Comparison of ENCODE assay signal across 9 cellular contexts in the genomic region with DNA sequence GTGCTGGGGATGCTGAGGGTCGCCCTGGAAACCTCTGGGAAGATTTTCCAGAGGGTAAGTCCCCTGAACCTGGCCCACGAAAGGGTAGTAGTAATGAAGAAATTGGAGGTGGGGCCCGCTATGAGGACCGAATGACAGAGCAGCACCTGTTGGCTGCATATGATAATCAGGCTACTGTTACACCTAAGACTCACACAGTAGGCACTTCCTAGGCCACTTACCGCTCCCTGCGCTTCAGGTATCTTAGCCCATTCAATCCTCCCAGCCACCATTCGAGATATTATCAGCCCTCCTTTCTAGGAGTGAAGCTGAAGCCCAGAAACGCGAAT. TPM values are rescaled to one million over a fixed set of nuclear protein-coding genes. Genes with fewer than 3 reads are reported as not detected.
DNase-seq lines count a peak whose midpoint lies in the region; ATAC-seq, FAIRE-seq and TF ChIP-seq lines count a peak whose summit lies in the region.
"Had no signal": no experiment of that assay in that cellular context is flagged by ENCODE, and none has a peak within 500 bp of the region (broad histone marks: within the 10 kb centered on the region; RNA-seq: fewer than 3 reads in every experiment).

No MANE protein-coding gene starts in this region.

- H3K4me3 ChIP-seq in A549 (peak overlapping the region; percentile 8; the same call in 2 of the 3 replicates), keratinocyte (ENCODE audit: control insufficient read depth in 2 of 3, extremely low read depth in 1 of 3, insufficient read depth in 2 of 3, low read depth in 1 of 3, low read length in 3 of 3) (no peak overlapping the region)
- H3K4me3 ChIP-seq: mucosa of descending colon had no signal

- no peak for DNase-seq in A549 (ENCODE audit: low read depth in 1 of 2, low spot score in 1 of 2)
- DNase-seq in T-cell = no peak
- DNase-seq in keratinocyte (ENCODE audit: low read depth, low spot score) = no peak
- no peak for DNase-seq in GM12892 (ENCODE audit: insufficient read length)
- DNase-seq in left colon = no peak
- DNase-seq in cerebellar nuclear complex (lab: John Stamatoyannopoulos, UW) = no peak

- WGBS in A549 (ENCODE audit: missing lambda C conversion rate) = 15% methylated on average over 9 of the region's 9 CpGs

- H3K4me3 Mint-ChIP-seq in T-cell = peak overlapping the region; percentile 70 to 79 (median 76)

- POLR2A ChIA-PET in A549 (lab: Yijun Ruan, JAX) (interaction anchor here (0.8 to 1.2 kb wide), 9 partner anchors 12 to 191 kb away, joined by 3 to 14 read pairs (median 3); a partner anchor contains a TSS), T-cell (lab: Charles Lee) (no interaction called here)

- no peaks in the 10 kb centered on the region for H3K9me3 Mint-ChIP-seq in T-cell

- CTCF ChIA-PET in A549 (lab: Yijun Ruan, JAX) = interaction anchor here (0.6 to 15.4 kb wide), 43 partner anchors 8 to 320 kb away, joined by 3 to 402 read pairs (median 4); a partner anchor contains a TSS
- CTCF ChIA-PET in T-cell (lab: Charles Lee) = interaction anchor here (1.0 to 2.5 kb wide), 3 partner anchors 48 to 184 kb away, joined by 4 to 24 read pairs (median 7); a partner anchor contains a TSS

- TF ChIP-seq POLR2A in A549 (IDR thresholded peaks at IDR 0.05; ENCODE audit: low read length) (no peak), GM12892 (IDR thresholded peaks at IDR 0.05; ENCODE audit: low read depth, low read length) (no peak)

- H3K27me3 Mint-ChIP-seq in T-cell = no peaks in the 10 kb centered on the region

- H3K4me2 ChIP-seq in A549 = peak overlapping the region; percentile 73
- H3K4me2 ChIP-seq in keratinocyte (ENCODE audit: control insufficient read depth, extremely low read depth, insufficient read depth, low read depth, low read length) = peak overlapping the region; percentile 45

- H3K9me3 ChIP-seq in A549 (no peaks in the 10 kb centered on the region), keratinocyte (ENCODE audit: control insufficient read depth, low read depth, low read length) (no peaks in the 10 kb centered on the region)
- H3K9me3 ChIP-seq: mucosa of descending colon had no signal

- no peaks in the 10 kb centered on the region for H4K20me1 ChIP-seq in keratinocyte (ENCODE audit: control insufficient read depth, extremely low read depth, insufficient read depth, low read length)

- H3K36me3 ChIP-seq in keratinocyte (ENCODE audit: control insufficient read depth in 2 of 2, extremely low read depth in 1 of 2, insufficient read depth in 2 of 2, low read length in 2 of 2) = no peaks in the 10 kb centered on the region

- TF ChIP-seq EP300 in A549 (IDR thresholded peaks at IDR 0.05) = no peak

- TF ChIP-seq CTCF in A549 (IDR thresholded peaks at IDR 0.05) = peak; percentile 43; the same call in 1 of the 3 replicates
- TF ChIP-seq CTCF in keratinocyte (optimal IDR thresholded peaks at IDR 0.05 in 1 of 3, IDR thresholded peaks at IDR 0.05 in 1 of 3, conservative IDR thresholded peaks at IDR 0.05 in 1 of 3; ENCODE audit: extremely low read depth in 1 of 3, insufficient read depth in 2 of 3, low read length in 3 of 3) = no peak

- H3K4me1 ChIP-seq in A549 (peaks cover 17% of the 10 kb centered on the region), keratinocyte (ENCODE audit: control insufficient read depth, extremely low read depth, insufficient read depth, low read length) (peaks cover 11% of the 10 kb centered on the region)

- TF ChIP-seq RAD21 in A549 (conservative IDR thresholded peaks at IDR 0.05 in 1 of 2, IDR thresholded peaks at IDR 0.05 in 1 of 2) = no peak; a peak in 1 of 5 replicates

- no peaks in the 10 kb centered on the region for H3K27me3 ChIP-seq in keratinocyte (ENCODE audit: control insufficient read depth, extremely low read depth, insufficient read depth, low read length)

- FAIRE-seq in A549 (lab: Jason Lieb, UNC) (no peak), keratinocyte (lab: Jason Lieb, UNC) (no peak), GM12892 (lab: Jason Lieb, UNC) (no peak)

- dilution Hi-C loops in keratinocyte (cut with MboI; ENCODE audit: extremely low pct_ligation_motif_present, low sequenced_read_pairs) = no loop called here

- no peak overlapping the region for H3K9ac ChIP-seq in keratinocyte (ENCODE audit: control insufficient read depth, extremely low read depth, insufficient read depth, low read length)

- H3K27ac Mint-ChIP-seq in T-cell = peak overlapping the region in 1 of 2 donors; percentile 74

- H3K36me3 Mint-ChIP-seq in T-cell = no peaks in the 10 kb centered on the region

- H3K79me2 ChIP-seq in keratinocyte (ENCODE audit: control insufficient read depth, insufficient read depth, low read length) = no peaks in the 10 kb centered on the region

- peak overlapping the region; percentile 59 for H2AFZ ChIP-seq in keratinocyte (ENCODE audit: control insufficient read depth, low read length)

- H3K9me1 ChIP-seq in keratinocyte (ENCODE audit: control insufficient read depth, extremely low read depth, insufficient read depth, low read length) = no peaks in the 10 kb centered on the region

- H3K27ac ChIP-seq in A549 (peak overlapping the region; percentile 27 to 47; a peak in 5 of 6 replicates), keratinocyte (ENCODE audit: control insufficient read depth, insufficient read depth, low read length) (no peak overlapping the region)

- intact Hi-C loops in left colon (cut with DNase I, micrococcal nuclease) = loop anchor here in 1 of 2 donors (2.0 to 5.0 kb wide), 2 partner anchors 33 to 50 kb away; no protein-coding TSS in a partner anchor

- H3K4me1 Mint-ChIP-seq in T-cell = peaks cover 34 to 47% (median 40%) of the 10 kb centered on the region in 3 donors

- ATAC-seq in A549 (peak; percentile 42 to 54), GM21515 (IDR thresholded peaks at IDR 0.05; ENCODE audit: unreplicated experiment) (peak; percentile 1), T-cell (replicated peaks in 1 of 4) (peak in 2 of 4 experiments; percentile 3 to 4), GM21447 (IDR thresholded peaks at IDR 0.05; ENCODE audit: unreplicated experiment) (no peak), left colon (no peak)

RNA-seq across cellular contexts. Expression of a gene that starts 4.3 kb away (rescaled TPM):
- polyA plus RNA-seq in A549 (2011; rRNA removed) (2.4 and 3.1 TPM in 2 replicates), A549 (2017; fragmentation: RNase III; extraction: RNeasy Plus Mini Kit Qiagen cat#74134 plus additional on column Dnase treatment) (12.8 to 17.1 TPM (median 16.6 TPM) in 3 replicates), keratinocyte (0.73 to 6.1 TPM (median 0.90 TPM) in 3 replicates)
- polyA plus RNA-seq in A549 (2012; cell fraction: cytosol; rRNA removed) = 9.8 and 16.4 TPM in 2 replicates
- polyA plus RNA-seq in A549 (2012; cell fraction: nucleus; rRNA removed) = 13.2 and 22.2 TPM in 2 replicates
- polyA minus RNA-seq in A549 (2011; rRNA and poly(A)+ RNA removed) = 2.1 and 2.9 TPM in 2 replicates
- total RNA-seq in T-cell (10 to 100 TPM in 4 of 5 donors, 1 to 10 TPM in 1; 9.2 to 20.8 (median 15.3) TPM), left colon (10 to 100 TPM; 12.5 to 14.7 TPM)
- polyA plus RNA-seq in keratinocyte (2011; ENCODE audit: low read depth) = 0.60 TPM
- polyA plus RNA-seq in keratinocyte (2011; cell fraction: cytosol; rRNA removed) = 2.6 and 5.1 TPM in 2 replicates
- polyA plus RNA-seq in keratinocyte (2011; cell fraction: nucleus; rRNA removed) = 3.7 and 6.1 TPM in 2 replicates
- polyA plus RNA-seq in keratinocyte (2012; ENCODE audit: low replicate concordance) = 4.7 and 12.0 TPM in 2 replicates
- polyA minus RNA-seq in keratinocyte = 1.0 to 11.5 TPM (median 1.6 TPM) in 3 replicates
- polyA minus RNA-seq in keratinocyte (2011; cell fraction: cytosol; rRNA and poly(A)+ RNA removed) = 8.4 TPM
- polyA minus RNA-seq in keratinocyte (2011; cell fraction: nucleus; rRNA and poly(A)+ RNA removed) = 3.7 TPM in 2 replicates
- polyA plus RNA-seq in GM12892 (2012; ENCODE audit: missing spikeins) = 1.8 TPM

RNA-seq across cellular contexts. Expression of a gene that starts 23.7 kb away (rescaled TPM):
- polyA plus RNA-seq in A549 (2011; rRNA removed) = not detected in 2 replicates
- polyA plus RNA-seq in A549 (2012; cell fraction: cytosol; rRNA removed) = 0.14 and 0.34 TPM in 2 replicates
- polyA plus RNA-seq in A549 (2012; cell fraction: nucleus; rRNA removed) = 0.29 TPM in 1 of 2 replicates, not detected in the other
- 0.21 TPM in 1 of 3 replicates, not detected in the others for polyA plus RNA-seq in A549 (2017; fragmentation: RNase III; extraction: RNeasy Plus Mini Kit Qiagen cat#74134 plus additional on column Dnase treatment)
- 2.1 TPM in 1 of 2 replicates, not detected in the other for polyA minus RNA-seq in A549 (2011; rRNA and poly(A)+ RNA removed)
- 1 to 10 TPM; 2.3 to 7.0 (median 2.9) TPM for total RNA-seq in T-cell
- polyA plus RNA-seq in keratinocyte = not detected in 3 replicates
- not detected for polyA plus RNA-seq in keratinocyte (2011; ENCODE audit: low read depth)
- polyA plus RNA-seq in keratinocyte (2011; cell fraction: cytosol; rRNA removed) = not detected in 2 replicates
- polyA plus RNA-seq in keratinocyte (2011; cell fraction: nucleus; rRNA removed) = not detected in 2 replicates
- polyA plus RNA-seq in keratinocyte (2012; ENCODE audit: low replicate concordance) = not detected in 2 replicates
- not detected in 3 replicates for polyA minus RNA-seq in keratinocyte
- polyA minus RNA-seq in keratinocyte (2011; cell fraction: cytosol; rRNA and poly(A)+ RNA removed) = not detected
- not detected in 2 replicates for polyA minus RNA-seq in keratinocyte (2011; cell fraction: nucleus; rRNA and poly(A)+ RNA removed)
- polyA plus RNA-seq in GM12892 (2012; ENCODE audit: missing spikeins) = not detected
- 10 to 100 TPM in 1 of 2 donors, 1 to 10 TPM in 1; 8.2 to 41.3 TPM for total RNA-seq in left colon

RNA-seq across cellular contexts. Expression of a gene that starts 29.5 kb away (rescaled TPM):
- polyA plus RNA-seq in A549 (2011; rRNA removed) (0.19 TPM in 1 of 2 replicates, not detected in the other), A549 (2017; fragmentation: RNase III; extraction: RNeasy Plus Mini Kit Qiagen cat#74134 plus additional on column Dnase treatment) (0.49 to 0.69 TPM in 2 of 3 replicates, not detected in the other), keratinocyte (0.19 to 0.30 TPM (median 0.25 TPM) in 3 replicates)
- polyA plus RNA-seq in A549 (2012; cell fraction: cytosol; rRNA removed) = 0.30 and 0.38 TPM in 2 replicates
- polyA plus RNA-seq in A549 (2012; cell fraction: nucleus; rRNA removed) = 0.45 and 0.58 TPM in 2 replicates
- polyA minus RNA-seq in A549 (2011; rRNA and poly(A)+ RNA removed) = 2.2 TPM in 1 of 2 replicates, not detected in the other
- total RNA-seq in T-cell (100 to 1,000 TPM in 2 of 5 donors, 10 to 100 TPM in 3; 60.1 to 165 (median 77.2) TPM), left colon (1 to 10 TPM; 1.0 to 6.1 TPM)
- polyA plus RNA-seq in keratinocyte (2011; ENCODE audit: low read depth) = not detected
- polyA plus RNA-seq in keratinocyte (2011; cell fraction: cytosol; rRNA removed) = 0.36 TPM in 1 of 2 replicates, not detected in the other
- polyA plus RNA-seq in keratinocyte (2011; cell fraction: nucleus; rRNA removed) = 0.25 and 0.43 TPM in 2 replicates
- polyA plus RNA-seq in keratinocyte (2012; ENCODE audit: low replicate concordance) = not detected in 2 replicates
- not detected in 3 replicates for polyA minus RNA-seq in keratinocyte
- 3.6 TPM for polyA minus RNA-seq in keratinocyte (2011; cell fraction: cytosol; rRNA and poly(A)+ RNA removed)
- polyA minus RNA-seq in keratinocyte (2011; cell fraction: nucleus; rRNA and poly(A)+ RNA removed) = not detected in 2 replicates
- 16.9 TPM for polyA plus RNA-seq in GM12892 (2012; ENCODE audit: missing spikeins)

RNA-seq across cellular contexts. Expression of a gene that starts 31.5 kb away (rescaled TPM):
- polyA plus RNA-seq in A549 (2011; rRNA removed) (4.0 and 4.1 TPM in 2 replicates), A549 (2017; fragmentation: RNase III; extraction: RNeasy Plus Mini Kit Qiagen cat#74134 plus additional on column Dnase treatment) (8.5 to 14.8 TPM (median 9.6 TPM) in 3 replicates), keratinocyte (3.9 to 6.0 TPM (median 5.0 TPM) in 3 replicates)
- polyA plus RNA-seq in A549 (2012; cell fraction: cytosol; rRNA removed) = 9.6 and 11.4 TPM in 2 replicates
- 59.9 and 65.7 TPM in 2 replicates for polyA plus RNA-seq in A549 (2012; cell fraction: nucleus; rRNA removed)
- 8.8 and 9.4 TPM in 2 replicates for polyA minus RNA-seq in A549 (2011; rRNA and poly(A)+ RNA removed)
- total RNA-seq in T-cell (10 to 100 TPM; 45.1 to 78.3 (median 51.4) TPM), left colon (10 to 100 TPM; 10.0 to 10.1 TPM)
- 0.82 TPM for polyA plus RNA-seq in keratinocyte (2011; ENCODE audit: low read depth)
- polyA plus RNA-seq in keratinocyte (2011; cell fraction: cytosol; rRNA removed) = 1.2 and 3.4 TPM in 2 replicates
- 20.2 and 25.4 TPM in 2 replicates for polyA plus RNA-seq in keratinocyte (2011; cell fraction: nucleus; rRNA removed)
- 3.1 and 6.2 TPM in 2 replicates for polyA plus RNA-seq in keratinocyte (2012; ENCODE audit: low replicate concordance)
- polyA minus RNA-seq in keratinocyte = 3.1 to 7.2 TPM (median 4.7 TPM) in 3 replicates
- polyA minus RNA-seq in keratinocyte (2011; cell fraction: cytosol; rRNA and poly(A)+ RNA removed) = 6.7 TPM
- polyA minus RNA-seq in keratinocyte (2011; cell fraction: nucleus; rRNA and poly(A)+ RNA removed) = 5.9 and 7.9 TPM in 2 replicates
- 17.1 TPM for polyA plus RNA-seq in GM12892 (2012; ENCODE audit: missing spikeins)

Comparison
In these comparisons a context has a peak if more than half of its experiments do, and no peak if none do; other contexts are left out.
1. ATAC-seq: peak in A549 (2 of 2) and GM21515 (single experiment); none in GM21447 (single experiment) and left colon (single experiment).
2. RNA of a gene that starts 29.5 kb away (total RNA-seq): 60.1 to 165 TPM in T-cell; 1.0 to 6.1 TPM in left colon; every median in the first group is over 4 times any median in the second.